1 cellular context compared by ENCODE assay signal in genomic region chr17:15573865-15574264, GRCh38. TPM values are rescaled to one million over a fixed set of nuclear protein-coding genes. Genes with fewer than 3 reads are reported as not detected.
"Had no signal": no experiment of that assay in that cellular context is flagged by ENCODE, and none has a peak within 500 bp of the region (broad histone marks: within the 10 kb centered on the region; RNA-seq: fewer than 3 reads in every experiment).

No MANE protein-coding gene starts in this region.

RNA-seq across cellular contexts. Expression of gene FBXW10B, which starts 45.6 kb away (rescaled TPM):
- total RNA-seq: cardiac muscle cell had no signal
